ENCODE assay signal across 8 cellular contexts in genomic region chr11:119641991-119642745, GRCh38.
DNase-seq lines count a peak whose midpoint lies in the region; ATAC-seq and TF ChIP-seq lines count a peak whose summit lies in the region.

No MANE protein-coding gene starts in this region.

- no peak overlapping the region for H3K18ac ChIP-seq in neuronal stem cell (ENCODE audit: low read length)

- no peak overlapping the region for H4K8ac ChIP-seq in neuronal stem cell (ENCODE audit: low read depth, low read length)

- H3K4me2 ChIP-seq in neuronal stem cell (ENCODE audit: insufficient read depth, low read length, poor library complexity, severe bottlenecking): no peak overlapping the region

- H3K36me3 ChIP-seq in WERI-Rb-1 (no peaks in the 10 kb centered on the region), neuronal stem cell (replicated peaks in 1 of 2; ENCODE audit: control insufficient read depth in 2 of 2, insufficient read depth in 2 of 2, low read length in 2 of 2) (no peaks in the 10 kb centered on the region)

- no peak overlapping the region for H3K9ac ChIP-seq in neuronal stem cell (ENCODE audit: low read depth, low read length, poor library complexity)

- H2AFZ ChIP-seq in neuronal stem cell (ENCODE audit: low read length): no peak overlapping the region

- no peak overlapping the region for H3K23ac ChIP-seq in neuronal stem cell (ENCODE audit: low read depth, low read length, poor library complexity)

- no peaks in the 10 kb centered on the region for H3K79me1 ChIP-seq in neuronal stem cell (ENCODE audit: low read depth, low read length)

- no peak overlapping the region for H2AK5ac ChIP-seq in neuronal stem cell (ENCODE audit: low read depth, low read length)

- H3K27ac ChIP-seq in WERI-Rb-1 (no peak overlapping the region), neuronal stem cell (replicated peaks; ENCODE audit: low read length) (no peak overlapping the region)

- no peak overlapping the region for H3K14ac ChIP-seq in neuronal stem cell (ENCODE audit: low read length)

- peaks cover 0 to 8% of the 10 kb centered on the region in 2 donors for H3K4me1 ChIP-seq in neuronal stem cell (ENCODE audit: control insufficient read depth in 2 of 2, insufficient read depth in 1 of 2, low read depth in 1 of 2, low read length in 2 of 2)

- H3K4me3 ChIP-seq in WERI-Rb-1 (ENCODE audit: low read depth, low read length) (no peak overlapping the region), neuronal stem cell (ENCODE audit: low read length in 2 of 2) (no peak overlapping the region)

- H3K27me3 ChIP-seq in WERI-Rb-1 (ENCODE audit: insufficient read depth, low read depth, severe bottlenecking) (no peaks in the 10 kb centered on the region), neuronal stem cell (ENCODE audit: control insufficient read depth in 3 of 3, insufficient read depth in 3 of 3, low read depth in 1 of 3, low read length in 3 of 3) (peaks cover 0 to 45% (median 2%) of the 10 kb centered on the region in 3 experiments)

- no peak overlapping the region for H4K91ac ChIP-seq in neuronal stem cell (ENCODE audit: low read depth, low read length, poor library complexity)

- no peak overlapping the region for H2BK15ac ChIP-seq in neuronal stem cell (ENCODE audit: low read length)

- H2BK5ac ChIP-seq in neuronal stem cell (ENCODE audit: low read length): no peak overlapping the region

- no CpG with 5 or more reads among the region's 12 CpGs for WGBS in neuronal stem cell (ENCODE audit: extremely low coverage in 2 of 2, insufficient read length in 2 of 2, insufficient replicate concordance in 1 of 2), 2 donors

- DNase-seq in SIG-M5 treated with dmso at 0.1 percent for 504 hours (lab: John Stamatoyannopoulos, UW; ENCODE audit: unreplicated experiment) (peak; percentile 6), SIG-M5 (lab: John Stamatoyannopoulos, UW) (no peak), LHCN-M2 (ENCODE audit: low read depth) (peak; percentile 10), WERI-Rb-1 (no peak), left kidney (ENCODE audit: low read depth, low spot score) (peak; percentile 55), neuronal stem cell (ENCODE audit: low spot score) (no peak), NCI-H524 treated with DMSO at 0.1 percent for 48 hours (lab: John Stamatoyannopoulos, UW) (no peak)

- H3K9me3 ChIP-seq in WERI-Rb-1 (ENCODE audit: severe bottlenecking): no peaks in the 10 kb centered on the region
- H3K9me3 ChIP-seq in neuronal stem cell (replicated peaks in 1 of 2; ENCODE audit: control insufficient read depth in 2 of 2, insufficient read depth in 1 of 2, low read depth in 1 of 2, low read length in 2 of 2): no peaks in the 10 kb centered on the region

- no peak overlapping the region for H2BK120ac ChIP-seq in neuronal stem cell (ENCODE audit: low read depth, low read length)

- no peak for ATAC-seq in GM21529 (IDR thresholded peaks at IDR 0.05; ENCODE audit: unreplicated experiment)

- H2BK12ac ChIP-seq in neuronal stem cell (ENCODE audit: low read length): no peak overlapping the region

- H3K4ac ChIP-seq in neuronal stem cell (ENCODE audit: low read length): no peak overlapping the region

- TF ChIP-seq CTCF in WERI-Rb-1 (IDR thresholded peaks at IDR 0.05; ENCODE audit: low read depth, low read length): peak; percentile 80

Comparison
In these comparisons a context has a peak if more than half of its experiments do, and no peak if none do; other contexts are left out.
1. DNase-seq: peak in SIG-M5 treated with dmso at 0.1 percent for 504 hours (single experiment), LHCN-M2 (single experiment) and left kidney (single experiment); none in SIG-M5 (single experiment), WERI-Rb-1 (single experiment), neuronal stem cell (single experiment) and NCI-H524 treated with DMSO at 0.1 percent for 48 hours (single experiment).